ENCODE assay signal across 19 cellular contexts in genomic region chr3:141945726-141946125, GRCh38.
"Had no signal": no experiment of that assay in that cellular context is flagged by ENCODE, and none has a peak within 500 bp of the region (broad histone marks: within the 10 kb centered on the region; RNA-seq: fewer than 3 reads in every experiment).

No MANE protein-coding gene starts in this region.

- DNase-seq: activated CD4-positive, alpha-beta T cell treated with anti-CD3 and anti-CD28 coated beads for 36 hours; activated CD4-positive, alpha-beta T cell treated with anti-CD3 and anti-CD28 coated beads, Interleukin-2, amount 50 U/mL, for 48 hours; activated gamma-delta T cell treated with Interleukin-2 at 50 U/mL for 16 hours; activated T-cell treated with anti-CD3 and anti-CD28 coated beads for 4 hours; dermis blood vessel endothelial cell; effector memory CD4-positive, alpha-beta T cell; left cardiac atrium; lower lobe of right lung; stimulated activated CD4-positive, alpha-beta T cell treated with anti-CD3 and anti-CD28 coated beads, Interleukin-4, amount 100 ng/mL, for 1 hour; stimulated activated naive CD8-positive, alpha-beta T cell treated with anti-CD3 and anti-CD28 coated beads, Interleukin-15, amount 100 ng/mL, for 72 hours; trophoblast cell had no signal

- ATAC-seq: activated CD4-positive, alpha-beta T cell treated with anti-CD3 and anti-CD28 coated beads for 36 hours; activated naive CD4-positive, alpha-beta T cell treated with anti-CD3 and anti-CD28 coated beads, Interleukin-2, amount 50 U/mL, for 72 hours; left cardiac atrium; lower lobe of right lung; stimulated activated naive CD8-positive, alpha-beta T cell treated with anti-CD3 and anti-CD28 coated beads, Interleukin-15, amount 100 ng/mL, for 72 hours; WTC11 had no signal

- H3K4me3 ChIP-seq: adrenal gland, breast epithelium, esophagus muscularis mucosa, lower lobe of right lung, prostate gland, right atrium auricular region, suprapubic skin had no signal

- H3K4me1 ChIP-seq: breast epithelium, lower lobe of right lung, right atrium auricular region had no signal

- H3K27ac ChIP-seq: adrenal gland, breast epithelium, esophagus muscularis mucosa, lower lobe of right lung, prostate gland, right atrium auricular region, suprapubic skin had no signal

- H3K36me3 ChIP-seq: adrenal gland, breast epithelium, prostate gland, right atrium auricular region had no signal

- H3K9me3 ChIP-seq: adrenal gland, breast epithelium, esophagus muscularis mucosa, lower lobe of right lung, prostate gland, right atrium auricular region, suprapubic skin had no signal

- H3K27me3 ChIP-seq: adrenal gland, breast epithelium, esophagus muscularis mucosa, right atrium auricular region, suprapubic skin had no signal
